Comparison of ENCODE assay signal across 8 cellular contexts in genomic region chr16:67857547-67858233, GRCh38. TPM values are rescaled to one million over a fixed set of nuclear protein-coding genes. Genes with fewer than 3 reads are reported as not detected.
DNase-seq lines count a peak whose midpoint lies in the region; FAIRE-seq and TF ChIP-seq lines count a peak whose summit lies in the region.
"Had no signal": no experiment of that assay in that cellular context is flagged by ENCODE, and none has a peak within 500 bp of the region (broad histone marks: within the 10 kb centered on the region; RNA-seq: fewer than 3 reads in every experiment).

No MANE protein-coding gene starts in this region.

- peaks cover 27% of the 10 kb centered on the region for H3K4me1 Mint-ChIP-seq in stimulated activated naive CD8-positive, alpha-beta T cell treated with anti-CD3 and anti-CD28 coated beads, Interleukin-15, Interleukin-2, amounts not matched to agents 100 ng/mL and 50 ng/mL, for 24 hours (ENCODE audit: low read depth)

- H4K20me1 ChIP-seq in GM23248 (ENCODE audit: insufficient read depth) (peaks cover 16% of the 10 kb centered on the region; the same call in 1 of the 2 replicates), mammary epithelial cell (ENCODE audit: insufficient read depth, low read length) (peaks cover 4% of the 10 kb centered on the region)

- peak overlapping the region; percentile 96 for H3K9ac ChIP-seq in GM23248
- peak overlapping the region; percentile 58 for H3K9ac ChIP-seq in mammary epithelial cell (ENCODE audit: insufficient read depth, low read length)
- H3K9ac ChIP-seq in kidney (ENCODE audit: low read length in 2 of 2) = no peak overlapping the region

- H3K9me2 ChIP-seq in GM23248 (ENCODE audit: insufficient read depth) = no peaks in the 10 kb centered on the region

- dilution Hi-C loops in mammary epithelial cell (cut with HindIII; ENCODE audit: low sequenced_read_pairs) = no loop called here

- H2AFZ ChIP-seq in GM23248 = no peak overlapping the region
- H2AFZ ChIP-seq in mammary epithelial cell (ENCODE audit: low read depth, low read length) = no peak overlapping the region

- FAIRE-seq in kidney (lab: Jason Lieb, UNC) = no peak

- H3K4me3 Mint-ChIP-seq in stimulated activated naive CD8-positive, alpha-beta T cell treated with anti-CD3 and anti-CD28 coated beads, Interleukin-15, Interleukin-2, amounts not matched to agents 100 ng/mL and 50 ng/mL, for 24 hours = no peak overlapping the region

- peaks cover 52% of the 10 kb centered on the region for H3F3A ChIP-seq in GM23248 (ENCODE audit: insufficient read depth)

- TF ChIP-seq CTCF in mammary epithelial cell (conservative IDR thresholded peaks at IDR 0.05 in 1 of 2, IDR thresholded peaks at IDR 0.05 in 1 of 2; ENCODE audit: extremely low read depth in 1 of 2, insufficient read depth in 1 of 2, low read depth in 1 of 2, low read length in 2 of 2) (no peak), kidney (IDR thresholded peaks at IDR 0.05; ENCODE audit: borderline replicate concordance, extremely low read depth, insufficient read depth) (no peak)

- CTCF ChIA-PET in mammary epithelial cell (lab: Charles Lee; ENCODE audit: low non-redundant PET) = no interaction called here

- in situ Hi-C loops in GM23248 (cut with MboI) (no loop called here), mammary epithelial cell (cut with MboI; ENCODE audit: low sequenced_read_pairs in 2 of 2) (no loop called here)

- H3K4me3 ChIP-seq in GM23248 (peak overlapping the region; percentile 46), mammary epithelial cell (replicated peaks in 1 of 3; ENCODE audit: insufficient read depth in 1 of 3, low read depth in 2 of 3, low read length in 3 of 3) (no peak overlapping the region), kidney (ENCODE audit: low read length in 2 of 2) (no peak overlapping the region)

- H3K9me3 ChIP-seq in GM23248 (ENCODE audit: low read depth) (no peaks in the 10 kb centered on the region), mammary epithelial cell (replicated peaks; ENCODE audit: insufficient read depth, low read length) (no peaks in the 10 kb centered on the region), kidney (ENCODE audit: control insufficient read depth in 1 of 2, low read length in 2 of 2) (no peaks in the 10 kb centered on the region)

- 0 to 1% methylated on average over 3 of the region's 3 CpGs for WGBS in GM23248 (ENCODE audit: low coverage in 1 of 2, low lambda C conversion rate in 2 of 2, missing lambda C conversion rate in 2 of 2), 2 experiments
- 71% methylated on average over 3 of the region's 3 CpGs for WGBS in mammary epithelial cell (ENCODE audit: low coverage, missing lambda C conversion rate)

- H3K27me3 ChIP-seq in GM23248 (replicated peaks; ENCODE audit: insufficient read depth) = no peaks in the 10 kb centered on the region
- no peaks in the 10 kb centered on the region for H3K27me3 ChIP-seq in mammary epithelial cell (ENCODE audit: insufficient read depth, low read length)

- H3K36me3 ChIP-seq in GM23248 (ENCODE audit: low read depth) = peaks cover 4% of the 10 kb centered on the region; the same call in 1 of the 2 replicates
- H3K36me3 ChIP-seq in mammary epithelial cell (ENCODE audit: insufficient read depth, low read length) = peaks cover 5% of the 10 kb centered on the region
- peaks cover 0 to 5% of the 10 kb centered on the region in 2 donors for H3K36me3 ChIP-seq in kidney (ENCODE audit: control insufficient read depth in 1 of 2, insufficient read depth in 2 of 2, low read length in 2 of 2)

- BruUV-seq in mammary epithelial cell (replicated peaks; lab: Mats Ljungman, UMichigan) = TSS peak; percentile 59

- H3K4me2 ChIP-seq in GM23248 (ENCODE audit: unreplicated experiment) = peak overlapping the region; percentile 78
- H3K4me2 ChIP-seq in mammary epithelial cell (ENCODE audit: insufficient read depth, low read depth, low read length) = no peak overlapping the region

- peaks cover 96% of the 10 kb centered on the region for H3K79me2 ChIP-seq in GM23248 (ENCODE audit: insufficient read depth)
- peaks cover 98% of the 10 kb centered on the region for H3K79me2 ChIP-seq in mammary epithelial cell (ENCODE audit: insufficient read depth, low read length)

- no peaks in the 10 kb centered on the region for H3K27me3 Mint-ChIP-seq in stimulated activated naive CD8-positive, alpha-beta T cell treated with anti-CD3 and anti-CD28 coated beads, Interleukin-15, Interleukin-2, amounts not matched to agents 100 ng/mL and 50 ng/mL, for 24 hours

- DNase-seq in GM23248 = peak; percentile 99
- peak; percentile 84 for DNase-seq in NCI-H345 (lab: John Stamatoyannopoulos, UW)
- DNase-seq in mammary epithelial cell = peak; percentile 96
- DNase-seq in kidney = peak; percentile 80
- no peak for DNase-seq in UCSD-AML1 (lab: John Stamatoyannopoulos, UW; ENCODE audit: unreplicated experiment)
- no peak for DNase-seq in NCI-H82 treated with DMSO at 0.1 percent for 48 hours (lab: John Stamatoyannopoulos, UW; ENCODE audit: unreplicated experiment)

- peak overlapping the region; percentile 72 for H3K27ac Mint-ChIP-seq in stimulated activated naive CD8-positive, alpha-beta T cell treated with anti-CD3 and anti-CD28 coated beads, Interleukin-15, Interleukin-2, amounts not matched to agents 100 ng/mL and 50 ng/mL, for 24 hours

- peak overlapping the region; percentile 100 for H3K27ac ChIP-seq in GM23248
- peak overlapping the region; percentile 93 for H3K27ac ChIP-seq in mammary epithelial cell (ENCODE audit: insufficient read depth, low read depth, low read length)
- no peak overlapping the region for H3K27ac ChIP-seq in kidney (ENCODE audit: low read depth in 2 of 2, low read length in 2 of 2)

- H3K4me1 ChIP-seq in GM23248 (ENCODE audit: insufficient read depth) (peaks cover 44% of the 10 kb centered on the region), mammary epithelial cell (ENCODE audit: insufficient read depth, low read length) (peaks cover 32% of the 10 kb centered on the region), kidney (ENCODE audit: control insufficient read depth in 1 of 2, insufficient read depth in 1 of 2, low read depth in 1 of 2, low read length in 2 of 2) (peaks cover 15 to 17% of the 10 kb centered on the region in 2 donors)

- H3K9me3 Mint-ChIP-seq in stimulated activated naive CD8-positive, alpha-beta T cell treated with anti-CD3 and anti-CD28 coated beads, Interleukin-15, Interleukin-2, amounts not matched to agents 100 ng/mL and 50 ng/mL, for 24 hours = no peaks in the 10 kb centered on the region

- intact Hi-C loops in mammary epithelial cell (cut with micrococcal nuclease) = loop anchor here (1.0 to 2.0 kb wide), 2 partner anchors 10 to 15 kb away; partner anchors contain the start of genes CENPT and THAP11
- intact Hi-C loops in kidney (cut with DNase I) = no loop called here

- H3K36me3 Mint-ChIP-seq in stimulated activated naive CD8-positive, alpha-beta T cell treated with anti-CD3 and anti-CD28 coated beads, Interleukin-15, Interleukin-2, amounts not matched to agents 100 ng/mL and 50 ng/mL, for 24 hours (ENCODE audit: low read depth) = peaks cover 21% of the 10 kb centered on the region

RNA-seq across cellular contexts. Expression of gene CENPT, which starts 10.2 kb away (rescaled TPM):
- 53.4 and 59.4 TPM in 2 replicates for total RNA-seq in GM23248 (2014; rRNA removed; shearing (Covaris generic))
- 54.0 and 63.1 TPM in 2 replicates for polyA plus RNA-seq in GM23248 (2016; fragmentation: Nextera tagmentation; extraction: Ambion mirVana)
- total RNA-seq in mammary epithelial cell = 10 to 100 TPM; 27.2 to 48.5 TPM
- polyA plus RNA-seq in mammary epithelial cell = 35.6 TPM
- polyA minus RNA-seq in mammary epithelial cell = 25.7 TPM
- 42.5 TPM for total RNA-seq in kidney
- polyA plus RNA-seq in kidney (ENCODE audit: insufficient read depth, low read depth, low replicate concordance) = 25.3 TPM

RNA-seq across cellular contexts. Expression of gene NUTF2, which starts 11.0 kb away (rescaled TPM):
- 52.9 and 119 TPM in 2 replicates for total RNA-seq in GM23248 (2014; rRNA removed; shearing (Covaris generic))
- polyA plus RNA-seq in GM23248 (2016; fragmentation: Nextera tagmentation; extraction: Ambion mirVana) = 268 and 280 TPM in 2 replicates
- 100 to 1,000 TPM; 158 to 198 TPM for total RNA-seq in mammary epithelial cell
- 452 TPM for polyA plus RNA-seq in mammary epithelial cell
- 283 TPM for polyA minus RNA-seq in mammary epithelial cell
- total RNA-seq in kidney = 76.4 TPM
- 107 TPM for polyA plus RNA-seq in kidney (ENCODE audit: insufficient read depth, low read depth, low replicate concordance)

RNA-seq across cellular contexts. Expression of gene EDC4, which starts 15.2 kb away (rescaled TPM):
- 37.7 and 48.5 TPM in 2 replicates for total RNA-seq in GM23248 (2014; rRNA removed; shearing (Covaris generic))
- polyA plus RNA-seq in GM23248 (2016; fragmentation: Nextera tagmentation; extraction: Ambion mirVana) (39.9 and 41.3 TPM in 2 replicates), mammary epithelial cell (36.5 TPM), kidney (ENCODE audit: insufficient read depth, low read depth, low replicate concordance) (44.7 TPM)
- total RNA-seq in mammary epithelial cell (10 to 100 TPM; 31.5 to 53.9 TPM), kidney (56.5 TPM)
- 143 TPM for polyA minus RNA-seq in mammary epithelial cell

RNA-seq across cellular contexts. Expression of gene THAP11, which starts 15.6 kb away (rescaled TPM):
- 27.9 and 37.9 TPM in 2 replicates for total RNA-seq in GM23248 (2014; rRNA removed; shearing (Covaris generic))
- polyA plus RNA-seq in GM23248 (2016; fragmentation: Nextera tagmentation; extraction: Ambion mirVana) (23.4 and 23.6 TPM in 2 replicates), mammary epithelial cell (21.2 TPM), kidney (ENCODE audit: insufficient read depth, low read depth, low replicate concordance) (21.4 TPM)
- total RNA-seq in mammary epithelial cell (10 to 100 TPM; 11.7 to 13.1 TPM), kidney (27.0 TPM)
- polyA minus RNA-seq in mammary epithelial cell = 10.6 TPM

RNA-seq across cellular contexts. Expression of gene NRN1L, which starts 27.0 kb away (rescaled TPM):
- total RNA-seq in GM23248 (2014; rRNA removed; shearing (Covaris generic)) = not detected in 2 replicates
- polyA plus RNA-seq in GM23248 (2016; fragmentation: Nextera tagmentation; extraction: Ambion mirVana) (not detected in 2 replicates), mammary epithelial cell (not detected), kidney (ENCODE audit: insufficient read depth, low read depth, low replicate concordance) (1.2 TPM)
- total RNA-seq in mammary epithelial cell (under 1 TPM in 1 of 2 donors, not detected in 1; 0.83 TPM), kidney (1.1 TPM)
- not detected for polyA minus RNA-seq in mammary epithelial cell
- total RNA-seq: SK-MEL-5 had no signal

Comparison
In these comparisons a context has a peak if more than half of its experiments do, and no peak if none do; other contexts are left out.
1. DNase-seq: peak in GM23248 (single experiment), NCI-H345 (single experiment), mammary epithelial cell (single experiment) and kidney (single experiment); none in UCSD-AML1 (single experiment) and NCI-H82 treated with DMSO at 0.1 percent for 48 hours (single experiment).
2. H3K27ac ChIP-seq: peak in GM23248 (single experiment) and mammary epithelial cell (single experiment); none in kidney (0 of 2).
3. H3K9ac ChIP-seq: peak in GM23248 (single experiment) and mammary epithelial cell (single experiment); none in kidney (0 of 2).